ENCODE assay signal across 10 cellular contexts in genomic region chr7:100190059-100190711, GRCh38. TPM values are rescaled to one million over a fixed set of nuclear protein-coding genes. Genes with fewer than 3 reads are reported as not detected.
DNase-seq lines count a peak whose midpoint lies in the region; ATAC-seq, FAIRE-seq and TF ChIP-seq lines count a peak whose summit lies in the region.
"Had no signal": no experiment of that assay in that cellular context is flagged by ENCODE, and none has a peak within 500 bp of the region (broad histone marks: within the 10 kb centered on the region; RNA-seq: fewer than 3 reads in every experiment).

No MANE protein-coding gene starts in this region.

- H3K27ac Mint-ChIP-seq in CD8-positive, alpha-beta T cell, result no peak overlapping the region
- peak overlapping the region; percentile 46 for H3K27ac Mint-ChIP-seq in T-helper 2 cell treated with Interferon-gamma antibody and Interleukin-4, amounts not matched to agents 5 μg/mL and 100 μg/mL, for 36 hours

- H3K9me3 Mint-ChIP-seq in CD8-positive, alpha-beta T cell, result no peaks in the 10 kb centered on the region
- no peaks in the 10 kb centered on the region for H3K9me3 Mint-ChIP-seq in T-helper 2 cell treated with Interferon-gamma antibody and Interleukin-4, amounts not matched to agents 5 μg/mL and 100 μg/mL, for 36 hours

- peak; percentile 17 for FAIRE-seq in frontal cortex (lab: Jason Lieb, UNC)

- POLR2A ChIA-PET in CD8-positive, alpha-beta T cell (lab: Charles Lee), result interaction anchor here (0.7 to 1.4 kb wide), 5 partner anchors 21 to 58 kb away, joined by 3 to 4 read pairs (median 3); partner anchors contain the start of gene PVRIG

- TF ChIP-seq CTCF in CD8-positive, alpha-beta T cell (IDR thresholded peaks at IDR 0.05), result peak; percentile 56

- H3K4me1 ChIP-seq in CD8-positive, alpha-beta T cell (ENCODE audit: insufficient read depth, low read length), result peaks cover 23% of the 10 kb centered on the region
- H3K4me1 ChIP-seq: SJCRH30 had no signal

- peak; percentile 95 for ATAC-seq in CD8-positive, alpha-beta T cell
- ATAC-seq in GM18517 (IDR thresholded peaks at IDR 0.05; ENCODE audit: unreplicated experiment), result no peak

- no peak overlapping the region for H3K4me3 Mint-ChIP-seq in CD8-positive, alpha-beta T cell
- H3K4me3 Mint-ChIP-seq in T-helper 2 cell treated with Interferon-gamma antibody and Interleukin-4, amounts not matched to agents 5 μg/mL and 100 μg/mL, for 36 hours, result no peak overlapping the region

- no peak overlapping the region for H3K27ac ChIP-seq in CD8-positive, alpha-beta T cell (ENCODE audit: low read depth, low read length)
- H3K27ac ChIP-seq: SJCRH30 had no signal

- no peaks in the 10 kb centered on the region for H3K27me3 ChIP-seq in CD8-positive, alpha-beta T cell (ENCODE audit: insufficient read depth, low read length)
- H3K27me3 ChIP-seq: SJCRH30 had no signal

- no peak overlapping the region for H3K4me3 ChIP-seq in CD8-positive, alpha-beta T cell (ENCODE audit: low read depth, low read length)
- H3K4me3 ChIP-seq: SJCRH30 had no signal

- no peaks in the 10 kb centered on the region for H3K9me3 ChIP-seq in CD8-positive, alpha-beta T cell (ENCODE audit: low read length)
- H3K9me3 ChIP-seq: SJCRH30 had no signal

- no peak for DNase-seq in CD8-positive, alpha-beta T cell
- DNase-seq in HCEC 1CT (peak; percentile 47), frontal cortex (ENCODE audit: low spot score in 2 of 2) (no peak), NCI-H526 treated with DMSO at 0.1 percent for 48 hours (lab: John Stamatoyannopoulos, UW) (no peak), NCI-H2171 treated with DMSO at 0.1 percent for 48 hours (lab: John Stamatoyannopoulos, UW) (no peak), NCI-H510A (lab: John Stamatoyannopoulos, UW) (no peak)
- no peak for DNase-seq in T-helper 2 cell treated with Interferon-gamma antibody and Interleukin-4, amounts not matched to agents 5 μg/mL and 100 μg/mL, for 36 hours (ENCODE audit: low spot score)

- peaks cover 36% of the 10 kb centered on the region for H3K4me1 Mint-ChIP-seq in CD8-positive, alpha-beta T cell (ENCODE audit: low read depth)
- H3K4me1 Mint-ChIP-seq in T-helper 2 cell treated with Interferon-gamma antibody and Interleukin-4, amounts not matched to agents 5 μg/mL and 100 μg/mL, for 36 hours (ENCODE audit: low read depth), result peaks cover 26% of the 10 kb centered on the region

- H3K36me3 ChIP-seq in CD8-positive, alpha-beta T cell (ENCODE audit: insufficient read depth, low read length), result no peaks in the 10 kb centered on the region
- H3K36me3 ChIP-seq: SJCRH30 had no signal

- CTCF ChIA-PET in CD8-positive, alpha-beta T cell (lab: Charles Lee), result interaction anchor here (0.6 to 3.6 kb wide), 24 partner anchors 8 to 277 kb away, joined by 3 to 39 read pairs (median 5); partner anchors contain the start of gene GAL3ST4

- no peaks in the 10 kb centered on the region for H3K27me3 Mint-ChIP-seq in CD8-positive, alpha-beta T cell (ENCODE audit: low read depth)
- H3K27me3 Mint-ChIP-seq in T-helper 2 cell treated with Interferon-gamma antibody and Interleukin-4, amounts not matched to agents 5 μg/mL and 100 μg/mL, for 36 hours (ENCODE audit: low read depth), result no peaks in the 10 kb centered on the region

- no peaks in the 10 kb centered on the region for H3K36me3 Mint-ChIP-seq in CD8-positive, alpha-beta T cell
- peaks cover 2% of the 10 kb centered on the region for H3K36me3 Mint-ChIP-seq in T-helper 2 cell treated with Interferon-gamma antibody and Interleukin-4, amounts not matched to agents 5 μg/mL and 100 μg/mL, for 36 hours (ENCODE audit: low read depth)

- intact Hi-C loops in CD8-positive, alpha-beta T cell (cut with DNase I, micrococcal nuclease), result loop anchor here (1.0 kb wide), 2 partner anchors 27 to 217 kb away; no protein-coding TSS in a partner anchor

RNA-seq across cellular contexts. Expression of gene STAG3, which starts 12.5 kb away (rescaled TPM):
- 1 to 10 TPM; 6.3 to 6.6 TPM for total RNA-seq in CD8-positive, alpha-beta T cell
- 1.2 TPM for total RNA-seq in frontal cortex

RNA-seq across cellular contexts. Expression of gene GPC2, which starts 13.0 kb away (rescaled TPM):
- total RNA-seq in CD8-positive, alpha-beta T cell, result 10 to 100 TPM; 10.5 to 13.3 TPM
- 75.0 TPM for total RNA-seq in frontal cortex

RNA-seq across cellular contexts. Expression of gene GAL3ST4, which starts 21.8 kb away (rescaled TPM):
- 10 to 100 TPM; 10.2 to 11.5 TPM for total RNA-seq in CD8-positive, alpha-beta T cell
- total RNA-seq in frontal cortex, result 2.0 TPM

RNA-seq across cellular contexts. Expression of gene PVRIG, which starts 29.6 kb away (rescaled TPM):
- total RNA-seq in CD8-positive, alpha-beta T cell, result 10 to 100 TPM; 34.6 to 37.0 TPM
- total RNA-seq in frontal cortex, result not detected
- total RNA-seq: pulmonary artery endothelial cell, SJCRH30 had no signal

RNA-seq across cellular contexts. Expression of gene TRAPPC14, which starts 31.7 kb away (rescaled TPM):
- total RNA-seq in CD8-positive, alpha-beta T cell, result 10 to 100 TPM; 40.6 to 47.1 TPM
- 16.3 TPM for total RNA-seq in frontal cortex
